ENCODE assay signal across 9 cellular contexts in the genomic region with DNA sequence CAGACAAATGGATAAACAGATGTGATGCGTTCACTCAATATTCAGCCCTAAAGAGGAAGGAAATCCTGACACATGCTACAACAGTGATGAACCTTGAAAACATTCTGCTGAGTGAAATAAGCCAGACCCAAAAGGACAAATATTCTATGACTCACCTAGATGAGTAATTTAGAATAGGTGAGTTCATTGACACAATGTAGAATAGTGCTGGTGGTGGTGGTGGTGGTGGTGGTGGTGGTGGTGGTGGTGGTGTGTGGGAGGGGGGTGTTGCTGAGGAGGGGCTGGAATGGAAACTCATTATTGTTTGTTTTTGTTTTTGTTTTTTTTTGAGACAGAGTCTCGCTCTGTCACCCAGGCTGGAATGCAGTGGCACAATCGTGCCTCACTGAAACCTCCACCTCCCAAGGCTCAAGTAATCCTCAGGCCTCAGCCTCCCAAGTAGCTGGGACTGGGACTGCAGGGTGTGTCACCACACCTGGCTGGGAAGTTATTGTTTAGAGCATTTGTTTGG. TPM values are rescaled to one million over a fixed set of nuclear protein-coding genes. Genes with fewer than 3 reads are reported as not detected.
DNase-seq lines count a peak whose midpoint lies in the region; TF ChIP-seq lines count a peak whose summit lies in the region.
"Had no signal": no experiment of that assay in that cellular context is flagged by ENCODE, and none has a peak within 500 bp of the region (broad histone marks: within the 10 kb centered on the region; RNA-seq: fewer than 3 reads in every experiment).

No MANE protein-coding gene starts in this region.

- no peaks in the 10 kb centered on the region for H3K9me3 Mint-ChIP-seq in immature natural killer cell

- peaks cover 0 to 5% (median 0%) of the 10 kb centered on the region in 3 donors for H3K27me3 Mint-ChIP-seq in immature natural killer cell (ENCODE audit: low read depth in 3 of 3)

- H3K27ac Mint-ChIP-seq in immature natural killer cell = peak overlapping the region; percentile 41 to 94 (median 81)

- TF ChIP-seq POLR2A in erythroblast (IDR thresholded peaks at IDR 0.05; ENCODE audit: low read length) = no peak

- DNase-seq in NK-92 treated with Interleukin-12 subunit alpha and Interleukin-12 subunit beta, amount 100 ng/mL, for 24 hours (lab: John Stamatoyannopoulos, UW) = peak; percentile 76
- DNase-seq in NK-92 (lab: John Stamatoyannopoulos, UW; ENCODE audit: unreplicated experiment) = no peak
- DNase-seq in activated T-cell treated with anti-CD3 and anti-CD28 coated beads for 48 hours (ENCODE audit: low read depth) = peak; percentile 33
- DNase-seq in immature natural killer cell = no peak
- peak; percentile 22 to 44 for DNase-seq in stimulated activated CD8-positive, alpha-beta memory T cell treated with anti-CD3 and anti-CD28 coated beads, Interleukin-7, amount 100 ng/mL, for 48 hours (ENCODE audit: extremely low read depth in 1 of 2, low read depth in 1 of 2)
- DNase-seq in epidermal melanocyte (ENCODE audit: insufficient read length, low spot score) = no peak
- no peak for DNase-seq in retina
- DNase-seq in erythroblast (lab: John Stamatoyannopoulos, UW) = no peak
- DNase-seq: 8988T had no signal

- peak overlapping the region; percentile 5 to 41 (median 30) for H3K4me3 Mint-ChIP-seq in immature natural killer cell

- peaks cover 80 to 85% of the 10 kb centered on the region in 2 donors for H3K4me1 Mint-ChIP-seq in immature natural killer cell

- H3K36me3 Mint-ChIP-seq in immature natural killer cell = no peaks in the 10 kb centered on the region

RNA-seq across cellular contexts. Expression of gene SMKR1, which starts 28.6 kb away (rescaled TPM):
- 10 to 100 TPM; 18.1 to 25.8 (median 19.5) TPM for polyA plus RNA-seq in immature natural killer cell

Comparison
In these comparisons a context has a peak if more than half of its experiments do, and no peak if none do; other contexts are left out.
1. DNase-seq: peak in NK-92 treated with Interleukin-12 subunit alpha and Interleukin-12 subunit beta, amount 100 ng/mL, for 24 hours (single experiment), activated T-cell treated with anti-CD3 and anti-CD28 coated beads for 48 hours (single experiment) and stimulated activated CD8-positive, alpha-beta memory T cell treated with anti-CD3 and anti-CD28 coated beads, Interleukin-7, amount 100 ng/mL, for 48 hours (2 of 2); none in NK-92 (single experiment), immature natural killer cell (0 of 3), epidermal melanocyte (single experiment), retina (single experiment) and erythroblast (0 of 2).